ENCODE assay signal across 8 cellular contexts in genomic region chr4:39045791-39046221, GRCh38. TPM values are rescaled to one million over a fixed set of nuclear protein-coding genes. Genes with fewer than 3 reads are reported as not detected.
DNase-seq lines count a peak whose midpoint lies in the region; ATAC-seq, FAIRE-seq and TF ChIP-seq lines count a peak whose summit lies in the region.

No MANE protein-coding gene starts in this region.

- in situ Hi-C loops in transverse colon (cut with MboI; ENCODE audit: low pct_ligation_motif_present in 1 of 4, low pct_unique_long_range_greater_than_20kb in 1 of 4, low sequenced_read_pairs in 3 of 4), result no loop called here

- H3K27ac Mint-ChIP-seq in HFFc6, result peak overlapping the region; percentile 93
- peak overlapping the region; percentile 88 for H3K27ac Mint-ChIP-seq in activated naive CD8-positive, alpha-beta T cell treated with anti-CD3 and anti-CD28 coated beads, Interleukin-2, amount 50 U/mL, for 24 hours

- H3K9me3 Mint-ChIP-seq in HFFc6, result no peaks in the 10 kb centered on the region
- no peaks in the 10 kb centered on the region for H3K9me3 Mint-ChIP-seq in activated naive CD8-positive, alpha-beta T cell treated with anti-CD3 and anti-CD28 coated beads, Interleukin-2, amount 50 U/mL, for 24 hours

- CTCF ChIA-PET in AG04450 (lab: Charles Lee), result interaction anchor here (0.6 to 0.8 kb wide), 3 partner anchors 75 to 160 kb away, joined by 3 to 5 read pairs (median 3); no protein-coding TSS in a partner anchor

- TF ChIP-seq POLR2A in transverse colon (IDR thresholded peaks at IDR 0.05), result no peak

- peaks cover 53% of the 10 kb centered on the region for H3K4me1 Mint-ChIP-seq in HFFc6 (ENCODE audit: low read depth)
- peaks cover 52% of the 10 kb centered on the region for H3K4me1 Mint-ChIP-seq in activated naive CD8-positive, alpha-beta T cell treated with anti-CD3 and anti-CD28 coated beads, Interleukin-2, amount 50 U/mL, for 24 hours

- H3K36me3 ChIP-seq in kidney epithelial cell (ENCODE audit: control insufficient read depth, insufficient read depth, low read length), result no peaks in the 10 kb centered on the region
- H3K36me3 ChIP-seq in transverse colon, result no peaks in the 10 kb centered on the region

- no peak for ATAC-seq in activated naive CD8-positive, alpha-beta T cell treated with anti-CD3 and anti-CD28 coated beads, Interleukin-2, amount 50 U/mL, for 24 hours
- ATAC-seq in GM19035 (IDR thresholded peaks at IDR 0.05; ENCODE audit: unreplicated experiment), result no peak

- H3K4me1 ChIP-seq in transverse colon, result peaks cover 2 to 37% (median 17%) of the 10 kb centered on the region in 4 donors

- FAIRE-seq in frontal cortex (lab: Jason Lieb, UNC), result no peak

- H3K27me3 ChIP-seq in AG04450 (ENCODE audit: control insufficient read depth, insufficient read depth, low read length) (no peaks in the 10 kb centered on the region), kidney epithelial cell (ENCODE audit: control insufficient read depth, insufficient read depth, low read length) (no peaks in the 10 kb centered on the region), transverse colon (peaks cover 4% of the 10 kb centered on the region)

- no peak for TF ChIP-seq EP300 in transverse colon (IDR thresholded peaks at IDR 0.05; ENCODE audit: low read depth)

- intact Hi-C loops in transverse colon (cut with DNase I; ENCODE audit: low total_unique reads), result loop anchor here (10.0 kb wide), 1 partner anchor 91 kb away; no protein-coding TSS in a partner anchor

- peak overlapping the region; percentile 74 for H3K4me3 ChIP-seq in AG04450 (ENCODE audit: low read depth, low read length)
- H3K4me3 ChIP-seq in kidney epithelial cell (ENCODE audit: low read depth, low read length), result peak overlapping the region; percentile 67
- H3K4me3 ChIP-seq in transverse colon, result peak overlapping the region; percentile 8 to 92 (median 86)

- H3K9me3 ChIP-seq in AG04450 (ENCODE audit: control insufficient read depth, insufficient read depth, low read length) (0 out of 2 replicates have a peak, but pooled peaks cover 3% of the 10 kb centered on the region), transverse colon (no peaks in the 10 kb centered on the region)

- no peaks in the 10 kb centered on the region for H3K27me3 Mint-ChIP-seq in HFFc6 (ENCODE audit: insufficient read depth)
- no peaks in the 10 kb centered on the region for H3K27me3 Mint-ChIP-seq in activated naive CD8-positive, alpha-beta T cell treated with anti-CD3 and anti-CD28 coated beads, Interleukin-2, amount 50 U/mL, for 24 hours

- H3K27ac ChIP-seq in AG04450 (ENCODE audit: low read depth, low read length) (peak overlapping the region; percentile 76), transverse colon (peak overlapping the region; percentile 90 to 95 (median 94))

- DNase-seq in AG04450 (ENCODE audit: low read depth, low spot score) (no peak), HFFc6 (no peak), kidney epithelial cell (ENCODE audit: low read depth) (no peak), transverse colon (no peak), frontal cortex (ENCODE audit: low spot score in 2 of 2) (no peak), COLO829 (ENCODE audit: low spot score) (no peak)
- DNase-seq in activated naive CD8-positive, alpha-beta T cell treated with anti-CD3 and anti-CD28 coated beads, Interleukin-2, amount 50 U/mL, for 24 hours, result no peak

- POLR2A ChIA-PET in AG04450 (lab: Yijun Ruan, JAX), result interaction anchor here (0.7 to 1.6 kb wide), 6 partner anchors 22 to 242 kb away, joined by 3 to 5 read pairs (median 3); partner anchors contain the start of gene WDR19

- H3K36me3 Mint-ChIP-seq in HFFc6 (ENCODE audit: low read depth), result peaks cover 4% of the 10 kb centered on the region; the same call in 1 of the 2 replicates
- no peaks in the 10 kb centered on the region for H3K36me3 Mint-ChIP-seq in activated naive CD8-positive, alpha-beta T cell treated with anti-CD3 and anti-CD28 coated beads, Interleukin-2, amount 50 U/mL, for 24 hours (ENCODE audit: low read depth)

- TF ChIP-seq CTCF in AG04450 (IDR thresholded peaks at IDR 0.05; ENCODE audit: low read depth, low read length) (no peak), HFFc6 (IDR thresholded peaks at IDR 0.05) (peak; percentile 19), kidney epithelial cell (IDR thresholded peaks at IDR 0.05; ENCODE audit: insufficient read depth, low read length, poor library complexity, severe bottlenecking) (no peak), transverse colon (IDR thresholded peaks at IDR 0.05) (no peak)

- 31 to 51% methylated on average over 3 of the region's 3 CpGs for WGBS in transverse colon (ENCODE audit: low coverage in 1 of 2), 2 donors

- peak overlapping the region; percentile 99 for H3K4me3 Mint-ChIP-seq in HFFc6
- peak overlapping the region; percentile 88 for H3K4me3 Mint-ChIP-seq in activated naive CD8-positive, alpha-beta T cell treated with anti-CD3 and anti-CD28 coated beads, Interleukin-2, amount 50 U/mL, for 24 hours

RNA-seq across cellular contexts. Expression of gene TMEM156, which starts 13.6 kb away (rescaled TPM):
- 1.8 and 2.3 TPM in 2 replicates for polyA plus RNA-seq in AG04450 (2011; rRNA removed)
- polyA minus RNA-seq in AG04450 (2011; rRNA and poly(A)+ RNA removed), result 0.32 and 0.61 TPM in 2 replicates
- under 1 TPM; 0.07 to 0.48 (median 0.41) TPM for total RNA-seq in HFFc6 (2021; fragmentation: NEBNext Ultra II Directional; extraction: Animal tissue kit (Norgen Biotek cat#: 25700))
- total RNA-seq in kidney epithelial cell, result 2.0 and 5.2 TPM in 2 replicates
- 1 to 10 TPM in 1 of 4 donors, under 1 TPM in 1, not detected in 2; 0.96 to 2.9 TPM for total RNA-seq in transverse colon
- 0.41 TPM for total RNA-seq in frontal cortex

RNA-seq across cellular contexts. Expression of gene KLHL5, which starts 16.2 kb away (rescaled TPM):
- polyA plus RNA-seq in AG04450 (2011; rRNA removed), result 155 and 184 TPM in 2 replicates
- 212 and 247 TPM in 2 replicates for polyA minus RNA-seq in AG04450 (2011; rRNA and poly(A)+ RNA removed)
- total RNA-seq in HFFc6 (2021; fragmentation: NEBNext Ultra II Directional; extraction: Animal tissue kit (Norgen Biotek cat#: 25700)), result 10 to 100 TPM; 48.0 to 59.3 (median 50.6) TPM
- total RNA-seq in kidney epithelial cell, result 56.2 and 57.1 TPM in 2 replicates
- 10 to 100 TPM; 13.5 to 27.3 (median 21.3) TPM for total RNA-seq in transverse colon
- 57.1 TPM for total RNA-seq in frontal cortex
